Comparison of ENCODE assay signal across 18 cellular contexts in the genomic region with DNA sequence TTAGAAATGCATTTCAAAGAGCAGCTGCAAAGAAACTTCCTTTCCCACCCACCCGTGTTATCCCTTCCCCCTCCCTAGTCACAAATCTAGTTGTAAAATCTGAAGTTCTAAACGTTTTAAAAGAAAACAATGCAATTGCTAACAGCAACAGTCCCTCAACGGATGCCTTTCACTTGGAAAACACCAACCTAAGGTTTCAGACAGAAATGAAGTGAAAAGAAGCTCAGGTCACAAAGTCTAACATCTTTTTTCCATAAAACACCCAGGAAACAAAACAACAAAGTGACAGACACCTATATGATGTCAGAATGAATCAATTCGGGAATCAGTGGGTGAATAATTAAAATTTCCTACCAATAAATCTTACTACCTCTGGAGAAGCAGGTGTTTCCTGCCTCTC.
DNase-seq lines count a peak whose midpoint lies in the region; ATAC-seq and TF ChIP-seq lines count a peak whose summit lies in the region.
"Had no signal": no experiment of that assay in that cellular context is flagged by ENCODE, and none has a peak within 500 bp of the region (broad histone marks: within the 10 kb centered on the region; RNA-seq: fewer than 3 reads in every experiment).

No MANE protein-coding gene starts in this region.

- intact Hi-C loops in activated CD4-positive, alpha-beta memory T cell treated with anti-CD3 and anti-CD28 coated beads for 36 hours (cut with micrococcal nuclease): loop anchor here (1.0 to 5.0 kb wide), 3 partner anchors 9 to 318 kb away; partner anchors contain the start of gene STK10

- no peak for DNase-seq in activated CD4-positive, alpha-beta memory T cell treated with anti-CD3 and anti-CD28 coated beads for 36 hours
- DNase-seq in activated CD4-positive, alpha-beta memory T cell treated with anti-CD3 and anti-CD28 coated beads, Interleukin-2, amount 10 ng/mL, durations not matched to agents 7 days and 5 days: no peak
- DNase-seq in stimulated activated CD4-positive, alpha-beta T cell treated with anti-CD3 and anti-CD28 coated beads, Interleukin-4, amount 100 ng/mL, for 24 hours: peak; percentile 31
- no peak for DNase-seq in stimulated activated CD4-positive, alpha-beta T cell treated with anti-CD3 and anti-CD28 coated beads, Interleukin-4, amount 100 ng/mL, for 4 hours
- DNase-seq in endothelial cell (ENCODE audit: low spot score) (no peak), SKM-1 (lab: John Stamatoyannopoulos, UW; ENCODE audit: unreplicated experiment) (no peak), NCI-H1105 (lab: John Stamatoyannopoulos, UW) (no peak)
- DNase-seq in stimulated activated naive CD8-positive, alpha-beta T cell treated with anti-CD3 and anti-CD28 coated beads, Interleukin-15, amount 100 ng/mL, for 72 hours: no peak
- DNase-seq: activated CD4-positive, CD25-positive, alpha-beta regulatory T cell; activated CD8-positive, alpha-beta memory T cell treated with anti-CD3 and anti-CD28 coated beads for 24 hours; body of pancreas; IMR-90; left ventricle myocardium inferior; NCI-H1048; NCI-H2029; NCI-H526; psoas muscle; transverse colon had no signal

- H3K4me3 Mint-ChIP-seq in activated CD4-positive, alpha-beta memory T cell treated with anti-CD3 and anti-CD28 coated beads for 36 hours: no peak overlapping the region
- no peak overlapping the region for H3K4me3 Mint-ChIP-seq in activated CD4-positive, alpha-beta memory T cell treated with anti-CD3 and anti-CD28 coated beads, Interleukin-2, amount 10 ng/mL, durations not matched to agents 7 days and 5 days
- H3K4me3 Mint-ChIP-seq in endothelial cell (ENCODE audit: unreplicated experiment): no peak overlapping the region
- H3K4me3 Mint-ChIP-seq in stimulated activated naive CD8-positive, alpha-beta T cell treated with anti-CD3 and anti-CD28 coated beads, Interleukin-15, amount 100 ng/mL, for 72 hours: peak overlapping the region; percentile 42 to 66

- no peaks in the 10 kb centered on the region for H3K9me3 Mint-ChIP-seq in activated CD4-positive, alpha-beta memory T cell treated with anti-CD3 and anti-CD28 coated beads for 36 hours
- no peaks in the 10 kb centered on the region for H3K9me3 Mint-ChIP-seq in activated CD4-positive, alpha-beta memory T cell treated with anti-CD3 and anti-CD28 coated beads, Interleukin-2, amount 10 ng/mL, durations not matched to agents 7 days and 5 days
- no peaks in the 10 kb centered on the region for H3K9me3 Mint-ChIP-seq in endothelial cell (ENCODE audit: unreplicated experiment)
- H3K9me3 Mint-ChIP-seq in stimulated activated naive CD8-positive, alpha-beta T cell treated with anti-CD3 and anti-CD28 coated beads, Interleukin-15, amount 100 ng/mL, for 72 hours: no peaks in the 10 kb centered on the region

- peaks cover 4% of the 10 kb centered on the region for H3K36me3 Mint-ChIP-seq in activated CD4-positive, alpha-beta memory T cell treated with anti-CD3 and anti-CD28 coated beads for 36 hours
- H3K36me3 Mint-ChIP-seq in activated CD4-positive, alpha-beta memory T cell treated with anti-CD3 and anti-CD28 coated beads, Interleukin-2, amount 10 ng/mL, durations not matched to agents 7 days and 5 days (ENCODE audit: low read depth): peaks cover 5% of the 10 kb centered on the region
- H3K36me3 Mint-ChIP-seq in endothelial cell (ENCODE audit: low read depth, unreplicated experiment): peaks cover 4% of the 10 kb centered on the region

- peak overlapping the region; percentile 73 for H3K27ac Mint-ChIP-seq in activated CD4-positive, alpha-beta memory T cell treated with anti-CD3 and anti-CD28 coated beads for 36 hours
- no peak overlapping the region for H3K27ac Mint-ChIP-seq in activated CD4-positive, alpha-beta memory T cell treated with anti-CD3 and anti-CD28 coated beads, Interleukin-2, amount 10 ng/mL, durations not matched to agents 7 days and 5 days
- H3K27ac Mint-ChIP-seq in endothelial cell (ENCODE audit: unreplicated experiment): peak overlapping the region; percentile 76
- peak overlapping the region in 1 of 2 donors; percentile 93 for H3K27ac Mint-ChIP-seq in stimulated activated naive CD8-positive, alpha-beta T cell treated with anti-CD3 and anti-CD28 coated beads, Interleukin-15, amount 100 ng/mL, for 72 hours

- CTCF ChIA-PET in activated CD4-positive, alpha-beta memory T cell treated with anti-CD3 and anti-CD28 coated beads for 36 hours (lab: Charles Lee): interaction anchor here (0.7 to 4.2 kb wide), 7 partner anchors 15 to 487 kb away, joined by 3 to 25 read pairs (median 6); partner anchors contain the start of genes FBXW11, FGF18 and STK10
- CTCF ChIA-PET in activated CD4-positive, alpha-beta memory T cell treated with anti-CD3 and anti-CD28 coated beads, Interleukin-2, amount 10 ng/mL, durations not matched to agents 7 days and 5 days (lab: Charles Lee): interaction anchor here (1.1 to 2.1 kb wide), 4 partner anchors 12 to 487 kb away, joined by 3 to 18 read pairs (median 6); partner anchors contain the start of gene FGF18

- ATAC-seq in stimulated activated naive CD8-positive, alpha-beta T cell treated with anti-CD3 and anti-CD28 coated beads, Interleukin-15, amount 100 ng/mL, for 72 hours: no peak
- ATAC-seq: body of pancreas, psoas muscle had no signal

- peaks cover 47% of the 10 kb centered on the region for H3K4me1 Mint-ChIP-seq in activated CD4-positive, alpha-beta memory T cell treated with anti-CD3 and anti-CD28 coated beads for 36 hours (ENCODE audit: low read depth)
- H3K4me1 Mint-ChIP-seq in activated CD4-positive, alpha-beta memory T cell treated with anti-CD3 and anti-CD28 coated beads, Interleukin-2, amount 10 ng/mL, durations not matched to agents 7 days and 5 days: peaks cover 32% of the 10 kb centered on the region
- H3K4me1 Mint-ChIP-seq in endothelial cell (ENCODE audit: unreplicated experiment): peaks cover 18% of the 10 kb centered on the region
- peaks cover 72% of the 10 kb centered on the region for H3K4me1 Mint-ChIP-seq in stimulated activated naive CD8-positive, alpha-beta T cell treated with anti-CD3 and anti-CD28 coated beads, Interleukin-15, amount 100 ng/mL, for 72 hours

- H3K27me3 Mint-ChIP-seq in activated CD4-positive, alpha-beta memory T cell treated with anti-CD3 and anti-CD28 coated beads for 36 hours: no peaks in the 10 kb centered on the region
- no peaks in the 10 kb centered on the region for H3K27me3 Mint-ChIP-seq in activated CD4-positive, alpha-beta memory T cell treated with anti-CD3 and anti-CD28 coated beads, Interleukin-2, amount 10 ng/mL, durations not matched to agents 7 days and 5 days
- no peaks in the 10 kb centered on the region for H3K27me3 Mint-ChIP-seq in endothelial cell (ENCODE audit: unreplicated experiment)
- no peaks in the 10 kb centered on the region for H3K27me3 Mint-ChIP-seq in stimulated activated naive CD8-positive, alpha-beta T cell treated with anti-CD3 and anti-CD28 coated beads, Interleukin-15, amount 100 ng/mL, for 72 hours

- POLR2A ChIA-PET in activated CD4-positive, alpha-beta memory T cell treated with anti-CD3 and anti-CD28 coated beads for 36 hours (lab: Charles Lee): interaction anchor here (0.7 to 1.8 kb wide), 7 partner anchors 55 to 487 kb away, joined by 3 to 10 read pairs (median 3); no protein-coding TSS in a partner anchor
- POLR2A ChIA-PET in activated CD4-positive, alpha-beta memory T cell treated with anti-CD3 and anti-CD28 coated beads, Interleukin-2, amount 10 ng/mL, durations not matched to agents 7 days and 5 days (lab: Charles Lee): no interaction called here

- TF ChIP-seq CTCF in endothelial cell (IDR thresholded peaks at IDR 0.05; ENCODE audit: unreplicated experiment): no peak

Comparison
In these comparisons a context has a peak if more than half of its experiments do, and no peak if none do; other contexts are left out.
1. H3K4me3 Mint-ChIP-seq: peak in stimulated activated naive CD8-positive, alpha-beta T cell treated with anti-CD3 and anti-CD28 coated beads, Interleukin-15, amount 100 ng/mL, for 72 hours (2 of 2); none in activated CD4-positive, alpha-beta memory T cell treated with anti-CD3 and anti-CD28 coated beads for 36 hours (single experiment), activated CD4-positive, alpha-beta memory T cell treated with anti-CD3 and anti-CD28 coated beads, Interleukin-2, amount 10 ng/mL, durations not matched to agents 7 days and 5 days (single experiment) and endothelial cell (single experiment).